ENCODE assay signal across 13 cellular contexts in the genomic region with DNA sequence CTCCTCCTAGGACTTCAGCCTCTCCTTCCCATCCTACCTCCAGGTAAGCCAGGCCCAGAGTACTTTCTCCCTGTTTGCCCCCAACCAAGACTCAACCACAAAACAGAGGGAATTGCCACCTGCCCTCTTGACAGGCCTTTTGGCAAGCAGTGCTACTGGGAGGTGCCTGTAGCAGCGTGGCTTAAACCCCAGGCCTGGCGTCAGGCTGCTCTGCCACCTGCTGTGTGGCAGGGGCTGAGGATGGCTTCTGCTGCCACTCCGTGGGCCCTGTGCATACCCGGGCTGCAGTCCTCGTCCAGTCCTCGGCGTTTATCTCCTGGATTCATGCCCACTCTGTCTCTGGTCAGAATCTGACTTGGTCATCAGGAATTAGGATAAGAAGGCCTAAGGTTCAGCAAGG.
A peak's percentile ranks its signal among the peaks of the same experiment; 100 is the strongest.
DNase-seq lines count a peak whose midpoint lies in the region; ATAC-seq, FAIRE-seq and TF ChIP-seq lines count a peak whose summit lies in the region.
"Had no signal": no experiment of that assay in that cellular context is flagged by ENCODE, and none has a peak within 500 bp of the region (broad histone marks: within the 10 kb centered on the region; RNA-seq: fewer than 3 reads in every experiment).

No MANE protein-coding gene starts in this region.

- H2BK20ac ChIP-seq in H1 (ENCODE audit: low read length) = no peak overlapping the region

- H3K36me3 ChIP-seq in H1 (ENCODE audit: control insufficient read depth in 2 of 4, insufficient read depth in 4 of 4, low read length in 3 of 4) (no peaks in the 10 kb centered on the region), upper lobe of right lung (no peaks in the 10 kb centered on the region), WERI-Rb-1 (peaks cover 27% of the 10 kb centered on the region)
- H3K36me3 ChIP-seq: left ventricle myocardium inferior had no signal

- no peak overlapping the region for H2AK5ac ChIP-seq in H1 (ENCODE audit: low read depth, low read length)

- WGBS in H1 (ENCODE audit: extremely low coverage in 1 of 2, insufficient coverage in 1 of 2, insufficient read length in 1 of 2, insufficient replicate concordance in 2 of 2, low coverage in 1 of 2, low lambda C conversion rate in 2 of 2, missing lambda C conversion rate in 1 of 2), 2 experiments = 73% methylated on average over 7 of the region's 7 CpGs; no CpG with 5 or more reads in 1 of the 2 experiments

- peak; percentile 34 to 78 (median 72) for DNase-seq in NCI-H1417 (lab: John Stamatoyannopoulos, UW)
- DNase-seq in NCI-H1417 treated with DMSO at 0.1 percent for 48 hours (lab: John Stamatoyannopoulos, UW) = no peak
- DNase-seq in NCI-H2171 (lab: John Stamatoyannopoulos, UW) = peak; percentile 44
- no peak for DNase-seq in H1 (ENCODE audit: low read depth in 1 of 2, low spot score in 2 of 2)
- peak; percentile 58 for DNase-seq in upper lobe of right lung
- DNase-seq in WERI-Rb-1 = no peak
- no peak for DNase-seq in T1000 (lab: John Stamatoyannopoulos, UW)
- no peak for DNase-seq in HK-2 (ENCODE audit: unreplicated experiment)
- DNase-seq: left ventricle myocardium inferior, NCI-H526 had no signal

- H3K9me3 ChIP-seq in H1 (ENCODE audit: insufficient read depth in 2 of 2, low read depth in 1 of 2, low read length in 1 of 2) = peaks cover 0 to 4% of the 10 kb centered on the region in 2 experiments; a peak in 2 of 4 replicates
- no peaks in the 10 kb centered on the region for H3K9me3 ChIP-seq in upper lobe of right lung
- H3K9me3 ChIP-seq in WERI-Rb-1 (ENCODE audit: severe bottlenecking) = peaks cover 2% of the 10 kb centered on the region
- H3K9me3 ChIP-seq: left ventricle myocardium inferior had no signal

- no peak overlapping the region for H2BK15ac ChIP-seq in H1 (ENCODE audit: low read length)

- ATAC-seq in upper lobe of right lung = peak; percentile 19
- ATAC-seq: Right ventricle myocardium inferior had no signal

- no peak overlapping the region for H3K56ac ChIP-seq in H1 (replicated peaks; ENCODE audit: insufficient read length, low read depth, low read length)

- CTCF ChIA-PET in H1 (lab: Charles Lee; ENCODE audit: partially characterized antibody) = interaction anchor here (0.6 to 27.2 kb wide), 8 partner anchors 9 to 1378 kb away, joined by 3 to 657 read pairs (median 47); no protein-coding TSS in a partner anchor

- H4K8ac ChIP-seq in H1 (ENCODE audit: extremely low read depth, insufficient read depth, low read length) = no peak overlapping the region

- no peak overlapping the region for H2AFZ ChIP-seq in H1 (ENCODE audit: low read length)

- TF ChIP-seq CTCF in H1 (IDR thresholded peaks at IDR 0.05; ENCODE audit: control extremely low read depth in 1 of 3, insufficient read depth in 1 of 3, low read depth in 1 of 3, low read length in 3 of 3) = no peak
- no peak for TF ChIP-seq CTCF in upper lobe of right lung (IDR thresholded peaks at IDR 0.05)
- TF ChIP-seq CTCF in WERI-Rb-1 (IDR thresholded peaks at IDR 0.05; ENCODE audit: low read depth, low read length) = no peak

- no peak overlapping the region for H2BK120ac ChIP-seq in H1 (replicated peaks; ENCODE audit: low read depth, low read length)

- no peak overlapping the region for H3K9ac ChIP-seq in H1 (replicated peaks in 1 of 4; ENCODE audit: extremely low read depth in 1 of 4, low read depth in 3 of 4, low read length in 3 of 4)

- intact Hi-C loops in upper lobe of right lung (cut with DNase I) = no loop called here

- H3K23ac ChIP-seq in H1 (ENCODE audit: insufficient read length) = no peak overlapping the region

- TF ChIP-seq RAD21 in H1 (IDR thresholded peaks at IDR 0.05 in 1 of 2, conservative IDR thresholded peaks at IDR 0.05 in 1 of 2; ENCODE audit: low read depth in 2 of 2, low read length in 2 of 2) = no peak

- no peak for TF ChIP-seq EP300 in H1 (IDR thresholded peaks at IDR 0.05; ENCODE audit: borderline replicate concordance in 1 of 2, low read depth in 2 of 2, low read length in 2 of 2)

- H3K4me3 ChIP-seq in H1 (ENCODE audit: extremely low read depth in 1 of 4, insufficient read depth in 2 of 4, low read depth in 3 of 4, low read length in 4 of 4) (no peak overlapping the region), upper lobe of right lung (no peak overlapping the region), WERI-Rb-1 (ENCODE audit: low read depth, low read length) (no peak overlapping the region)
- H3K4me3 ChIP-seq: left ventricle myocardium inferior, smooth muscle cell had no signal

- no peak overlapping the region for H3K4me2 ChIP-seq in H1 (ENCODE audit: insufficient read depth in 1 of 2, low read depth in 2 of 2, low read length in 2 of 2)
- H3K4me2 ChIP-seq: smooth muscle cell had no signal

- H3K4ac ChIP-seq in H1 (replicated peaks; ENCODE audit: insufficient read length, low read depth, low read length) = no peak overlapping the region

- no peak overlapping the region for H2BK5ac ChIP-seq in H1 (ENCODE audit: low read depth, low read length)

- no peak overlapping the region for H3K18ac ChIP-seq in H1 (ENCODE audit: extremely low read depth, low read length)

- POLR2A ChIA-PET in H1 (lab: Charles Lee; ENCODE audit: partially characterized antibody) = interaction anchor here (1.1 kb wide), 1 partner anchor 17 kb away, joined by 3 read pairs; no protein-coding TSS in a partner anchor

- FAIRE-seq in H1 (lab: Jason Lieb, UNC) = no peak
- FAIRE-seq: A204.1 had no signal

- H3K4me1 ChIP-seq in H1 (replicated peaks in 1 of 4; ENCODE audit: control insufficient read depth in 3 of 4, insufficient read depth in 4 of 4, low read length in 3 of 4) (peaks cover 0 to 2% (median 0%) of the 10 kb centered on the region in 4 experiments; a peak in 1 of 7 replicates), upper lobe of right lung (no peaks in the 10 kb centered on the region)
- H3K4me1 ChIP-seq: left ventricle myocardium inferior had no signal

- H3K27me3 ChIP-seq in H1 (replicated peaks in 1 of 4; ENCODE audit: control insufficient read depth in 3 of 4, extremely low read depth in 1 of 4, insufficient read depth in 3 of 4, low read length in 3 of 4) = peaks cover 0 to 8% (median under 1%) of the 10 kb centered on the region in 4 experiments; a peak in 3 of 7 replicates
- no peaks in the 10 kb centered on the region for H3K27me3 ChIP-seq in upper lobe of right lung
- no peaks in the 10 kb centered on the region for H3K27me3 ChIP-seq in WERI-Rb-1 (ENCODE audit: insufficient read depth, low read depth, severe bottlenecking)

- no peaks in the 10 kb centered on the region for H3K79me1 ChIP-seq in H1 (ENCODE audit: low read depth, low read length)

- no peak overlapping the region for H4K91ac ChIP-seq in H1 (replicated peaks; ENCODE audit: insufficient read length, low read length)

- no peak overlapping the region for H3K14ac ChIP-seq in H1 (ENCODE audit: insufficient read length)

- peaks cover 3% of the 10 kb centered on the region; the same call in 1 of the 2 replicates for H3K23me2 ChIP-seq in H1 (ENCODE audit: low read depth, low read length)

- TF ChIP-seq POLR2A in H1 (IDR thresholded peaks at IDR 0.05; ENCODE audit: control extremely low read depth in 1 of 2, low read depth in 2 of 2, low read length in 2 of 2) = no peak

- no peak overlapping the region for H4K5ac ChIP-seq in H1 (ENCODE audit: insufficient read length, low read depth, low read length)

- peaks cover 0 to 3% of the 10 kb centered on the region in 2 experiments for H4K20me1 ChIP-seq in H1 (replicated peaks in 1 of 2; ENCODE audit: control insufficient read depth in 1 of 2, insufficient read depth in 2 of 2, low read length in 2 of 2)

- H3K27ac ChIP-seq in H1 (ENCODE audit: low read depth, low read length) (no peak overlapping the region), upper lobe of right lung (no peak overlapping the region), WERI-Rb-1 (no peak overlapping the region)
- H3K27ac ChIP-seq: left ventricle myocardium inferior had no signal

- H2BK12ac ChIP-seq in H1 (ENCODE audit: low read depth, low read length) = 0 out of 2 replicates have a peak overlapping the region, but pooled peaks have one; percentile 27

- H3K79me2 ChIP-seq in H1 (ENCODE audit: control insufficient read depth in 1 of 2, insufficient read depth in 2 of 2, low read length in 2 of 2) = no peaks in the 10 kb centered on the region

TF ChIP-seq in H1, 55 proteins besides CTCF, POLR2A, EP300 and RAD21:
- TF ChIP-seq TAF1 (IDR thresholded peaks at IDR 0.05; ENCODE audit: low read depth, low read length) = no peak
- TF ChIP-seq CEBPB (IDR thresholded peaks at IDR 0.05; ENCODE audit: low read depth, low read length) = no peak
- TF ChIP-seq SP1 (IDR thresholded peaks at IDR 0.05; ENCODE audit: low read depth, low read length) = no peak
- TF ChIP-seq CREB1 (IDR thresholded peaks at IDR 0.05) = no peak
- TF ChIP-seq POLR2AphosphoS5 (IDR thresholded peaks at IDR 0.05; ENCODE audit: low read depth, low read length) = no peak
- no peak for TF ChIP-seq BRCA1 (IDR thresholded peaks at IDR 0.05; ENCODE audit: low read depth, low read length)

Comparison
In these comparisons a context has a peak if more than half of its experiments do, and no peak if none do; other contexts are left out.
1. DNase-seq: peak in NCI-H1417 (3 of 3), NCI-H2171 (single experiment) and upper lobe of right lung (single experiment); none in NCI-H1417 treated with DMSO at 0.1 percent for 48 hours (single experiment), H1 (0 of 2), WERI-Rb-1 (single experiment), T1000 (single experiment) and HK-2 (single experiment).